11 cellular contexts compared by ENCODE assay signal in genomic region chr7:90404777-90405176, GRCh38. TPM values are rescaled to one million over a fixed set of nuclear protein-coding genes. Genes with fewer than 3 reads are reported as not detected.
DNase-seq lines count a peak whose midpoint lies in the region; ATAC-seq and TF ChIP-seq lines count a peak whose summit lies in the region.
"Had no signal": no experiment of that assay in that cellular context is flagged by ENCODE, and none has a peak within 500 bp of the region (broad histone marks: within the 10 kb centered on the region; RNA-seq: fewer than 3 reads in every experiment).

No MANE protein-coding gene starts in this region.

- TF ChIP-seq CTCF in SU-DHL-6 (IDR thresholded peaks at IDR 0.05; ENCODE audit: insufficient read depth, low read length, poor library complexity, severe bottlenecking) (no peak), fibroblast of mammary gland (conservative IDR thresholded peaks at IDR 0.05; ENCODE audit: control insufficient read depth, insufficient read depth, low read depth, low read length) (no peak)

- H3K4me3 ChIP-seq in SU-DHL-6 (ENCODE audit: insufficient read depth, low read length, poor library complexity, severe bottlenecking) (no peak overlapping the region), fibroblast of mammary gland (ENCODE audit: control insufficient read depth, low read depth, low read length) (peak overlapping the region; percentile 91)

- H2AFZ ChIP-seq in SU-DHL-6 (ENCODE audit: low read depth, low read length, severe bottlenecking), result no peak overlapping the region

- no peaks in the 10 kb centered on the region for H3K27me3 ChIP-seq in SU-DHL-6 (ENCODE audit: low read length)

- H3K27me3 Mint-ChIP-seq in activated naive CD4-positive, alpha-beta T cell treated with anti-CD3 and anti-CD28 coated beads, Interleukin-2, amount 50 U/mL, for 24 hours, result no peaks in the 10 kb centered on the region
- H3K27me3 Mint-ChIP-seq in effector memory CD8-positive, alpha-beta T cell, result no peaks in the 10 kb centered on the region

- peak overlapping the region; percentile 93 for H3K4me3 Mint-ChIP-seq in activated naive CD4-positive, alpha-beta T cell treated with anti-CD3 and anti-CD28 coated beads, Interleukin-2, amount 50 U/mL, for 24 hours
- H3K4me3 Mint-ChIP-seq in stimulated activated effector memory CD8-positive, alpha-beta T cell treated with anti-CD3 and anti-CD28 coated beads, Interleukin-12 subunit alpha, Interleukin-12 subunit beta, amount 100 ng/mL, for 72 hours, result peak overlapping the region; percentile 97
- H3K4me3 Mint-ChIP-seq in effector memory CD8-positive, alpha-beta T cell, result peak overlapping the region in 1 of 2 donors; percentile 98

- peaks cover 20% of the 10 kb centered on the region for H3K4me1 Mint-ChIP-seq in activated naive CD4-positive, alpha-beta T cell treated with anti-CD3 and anti-CD28 coated beads, Interleukin-2, amount 50 U/mL, for 24 hours
- peaks cover 12% of the 10 kb centered on the region for H3K4me1 Mint-ChIP-seq in stimulated activated effector memory CD8-positive, alpha-beta T cell treated with anti-CD3 and anti-CD28 coated beads, Interleukin-12 subunit alpha, Interleukin-12 subunit beta, amount 100 ng/mL, for 72 hours
- H3K4me1 Mint-ChIP-seq in effector memory CD8-positive, alpha-beta T cell (ENCODE audit: low read depth in 2 of 2), result peaks cover 11 to 20% of the 10 kb centered on the region in 2 donors

- H3F3A ChIP-seq in SU-DHL-6 (ENCODE audit: insufficient read depth), result peaks cover 34% of the 10 kb centered on the region

- H4K20me1 ChIP-seq in SU-DHL-6 (ENCODE audit: low read depth, low read length), result no peaks in the 10 kb centered on the region

- no peak overlapping the region for H3K9ac ChIP-seq in SU-DHL-6 (ENCODE audit: low read length)

- H3K27ac ChIP-seq in SU-DHL-6 (ENCODE audit: low read depth, low read length), result no peak overlapping the region

- no peaks in the 10 kb centered on the region for H3K36me3 Mint-ChIP-seq in activated naive CD4-positive, alpha-beta T cell treated with anti-CD3 and anti-CD28 coated beads, Interleukin-2, amount 50 U/mL, for 24 hours
- peaks cover 0 to 9% of the 10 kb centered on the region in 2 donors for H3K36me3 Mint-ChIP-seq in activated naive CD4-positive, alpha-beta T cell treated with anti-CD3 and anti-CD28 coated beads, Interleukin-2, amount 50 U/mL, for 72 hours
- H3K36me3 Mint-ChIP-seq in stimulated activated effector memory CD8-positive, alpha-beta T cell treated with anti-CD3 and anti-CD28 coated beads, Interleukin-12 subunit alpha, Interleukin-12 subunit beta, amount 100 ng/mL, for 72 hours, result peaks cover 6% of the 10 kb centered on the region
- H3K36me3 Mint-ChIP-seq in effector memory CD8-positive, alpha-beta T cell (ENCODE audit: insufficient read depth), result peaks cover 9% of the 10 kb centered on the region

- no peak overlapping the region for H3K27ac Mint-ChIP-seq in activated naive CD4-positive, alpha-beta T cell treated with anti-CD3 and anti-CD28 coated beads, Interleukin-2, amount 50 U/mL, for 24 hours
- H3K27ac Mint-ChIP-seq in activated naive CD4-positive, alpha-beta T cell treated with anti-CD3 and anti-CD28 coated beads, Interleukin-2, amount 50 U/mL, for 72 hours, result peak overlapping the region in 1 of 2 donors; percentile 92
- peak overlapping the region; percentile 98 for H3K27ac Mint-ChIP-seq in stimulated activated effector memory CD8-positive, alpha-beta T cell treated with anti-CD3 and anti-CD28 coated beads, Interleukin-12 subunit alpha, Interleukin-12 subunit beta, amount 100 ng/mL, for 72 hours
- peak overlapping the region in 1 of 2 donors; percentile 99 for H3K27ac Mint-ChIP-seq in effector memory CD8-positive, alpha-beta T cell

- DNase-seq in activated naive CD4-positive, alpha-beta T cell treated with anti-CD3 and anti-CD28 coated beads, Interleukin-2, amount 50 U/mL, for 72 hours (ENCODE audit: low spot score in 2 of 2), result no peak
- DNase-seq in fibroblast of mammary gland (ENCODE audit: low read depth) (peak; percentile 72), COLO829 (ENCODE audit: low spot score) (no peak)
- DNase-seq in stimulated activated effector memory CD8-positive, alpha-beta T cell treated with anti-CD3 and anti-CD28 coated beads, Interleukin-12 subunit alpha, Interleukin-12 subunit beta, amount 100 ng/mL, for 72 hours (ENCODE audit: low spot score in 2 of 2), result no peak
- DNase-seq in effector memory CD8-positive, alpha-beta T cell, result no peak
- no peak for DNase-seq in stimulated activated CD4-positive, alpha-beta T cell treated with anti-CD3 and anti-CD28 coated beads, Interleukin-12 subunit alpha, Interleukin-12 subunit beta, amount 100 ng/mL, for 4 hours
- DNase-seq: activated CD8-positive, alpha-beta memory T cell treated with anti-CD3 and anti-CD28 coated beads, Interleukin-2, amount 50 U/mL, for 4 hours; Calu3; left colon had no signal

- H3K9me3 ChIP-seq in SU-DHL-6 (ENCODE audit: insufficient read depth, low read length), result no peaks in the 10 kb centered on the region

- H3K79me2 ChIP-seq in SU-DHL-6 (ENCODE audit: insufficient read depth, low read length), result no peaks in the 10 kb centered on the region

- no peak for ATAC-seq in activated naive CD4-positive, alpha-beta T cell treated with anti-CD3 and anti-CD28 coated beads, Interleukin-2, amount 50 U/mL, for 72 hours
- ATAC-seq in stimulated activated effector memory CD8-positive, alpha-beta T cell treated with anti-CD3 and anti-CD28 coated beads, Interleukin-12 subunit alpha, Interleukin-12 subunit beta, amount 100 ng/mL, for 72 hours, result no peak
- ATAC-seq in effector memory CD8-positive, alpha-beta T cell (replicated peaks), result no peak

- H3K9me3 Mint-ChIP-seq in activated naive CD4-positive, alpha-beta T cell treated with anti-CD3 and anti-CD28 coated beads, Interleukin-2, amount 50 U/mL, for 24 hours, result peaks cover 5% of the 10 kb centered on the region
- H3K9me3 Mint-ChIP-seq in activated naive CD4-positive, alpha-beta T cell treated with anti-CD3 and anti-CD28 coated beads, Interleukin-2, amount 50 U/mL, for 72 hours, result peaks cover 5 to 6% of the 10 kb centered on the region in 2 donors
- H3K9me3 Mint-ChIP-seq in stimulated activated effector memory CD8-positive, alpha-beta T cell treated with anti-CD3 and anti-CD28 coated beads, Interleukin-12 subunit alpha, Interleukin-12 subunit beta, amount 100 ng/mL, for 72 hours, result no peaks in the 10 kb centered on the region
- H3K9me3 Mint-ChIP-seq in effector memory CD8-positive, alpha-beta T cell, result no peaks in the 10 kb centered on the region

- no peaks in the 10 kb centered on the region for H3K36me3 ChIP-seq in SU-DHL-6 (ENCODE audit: low read length)

- H3K9me2 ChIP-seq in SU-DHL-6 (replicated peaks; ENCODE audit: insufficient read depth, low read length), result no peaks in the 10 kb centered on the region

- peak overlapping the region; percentile 69 for H3K4me2 ChIP-seq in SU-DHL-6 (ENCODE audit: low read depth, low read length, poor library complexity, severe bottlenecking)

RNA-seq across cellular contexts. Expression of gene CLDN12, which starts 1.5 kb away (rescaled TPM):
- 10 to 100 TPM in 1 of 2 donors, 1 to 10 TPM in 1; 2.8 to 11.3 TPM for total RNA-seq in activated naive CD4-positive, alpha-beta T cell treated with anti-CD3 and anti-CD28 coated beads, Interleukin-2, amount 50 U/mL, for 72 hours

RNA-seq across cellular contexts. Expression of gene GTPBP10, which starts 58.3 kb away (rescaled TPM):
- total RNA-seq in activated naive CD4-positive, alpha-beta T cell treated with anti-CD3 and anti-CD28 coated beads, Interleukin-2, amount 50 U/mL, for 72 hours, result 10 to 100 TPM; 31.2 to 68.7 TPM
